11 cellular contexts compared by ENCODE assay signal in genomic region chr17:39627717-39628516, GRCh38.
DNase-seq lines count a peak whose midpoint lies in the region; ATAC-seq and TF ChIP-seq lines count a peak whose summit lies in the region.
"Had no signal": no experiment of that assay in that cellular context is flagged by ENCODE, and none has a peak within 500 bp of the region (broad histone marks: within the 10 kb centered on the region; RNA-seq: fewer than 3 reads in every experiment).

No MANE protein-coding gene starts in this region.

- no peaks in the 10 kb centered on the region for H3K36me3 ChIP-seq in HUES48 (ENCODE audit: control insufficient read depth, insufficient read depth, low read length)
- H3K36me3 ChIP-seq: BE2C, SJCRH30 had no signal

- no peaks in the 10 kb centered on the region for H3K9me3 ChIP-seq in HUES48 (ENCODE audit: control insufficient read depth, insufficient read depth, low read length)
- H3K9me3 ChIP-seq: BE2C, SJCRH30 had no signal

- peaks cover 11 to 12% of the 10 kb centered on the region in 2 donors for H3K4me1 Mint-ChIP-seq in effector memory CD8-positive, alpha-beta T cell (ENCODE audit: low read depth in 2 of 2)
- peaks cover 44% of the 10 kb centered on the region for H3K4me1 Mint-ChIP-seq in nephron progenitor cell
- peaks cover 20% of the 10 kb centered on the region for H3K4me1 Mint-ChIP-seq in stimulated activated memory B cell treated with anti-CD40 and anti-IgM and Interleukin-4, amounts not matched to agents 10 μg/mL and 1 μg/mL and 100 μg/mL, for 72 hours

- TF ChIP-seq CTCF in 22Rv1 (IDR thresholded peaks at IDR 0.05) (no peak), nephron progenitor cell (IDR thresholded peaks at IDR 0.05) (no peak)

- H3K27me3 Mint-ChIP-seq in effector memory CD8-positive, alpha-beta T cell: peaks cover 38 to 79% of the 10 kb centered on the region in 2 donors
- H3K27me3 Mint-ChIP-seq in nephron progenitor cell (ENCODE audit: low read depth, poor library complexity): peaks cover 89% of the 10 kb centered on the region
- H3K27me3 Mint-ChIP-seq in stimulated activated memory B cell treated with anti-CD40 and anti-IgM and Interleukin-4, amounts not matched to agents 10 μg/mL and 1 μg/mL and 100 μg/mL, for 72 hours: peaks cover 67% of the 10 kb centered on the region

- ATAC-seq in effector memory CD8-positive, alpha-beta T cell (replicated peaks): no peak
- no peak for ATAC-seq in stimulated activated memory B cell treated with anti-CD40 and anti-IgM and Interleukin-4, amounts not matched to agents 10 μg/mL and 1 μg/mL and 100 μg/mL, for 72 hours
- ATAC-seq: natural killer cell had no signal

- no peaks in the 10 kb centered on the region for H3K9me3 Mint-ChIP-seq in effector memory CD8-positive, alpha-beta T cell
- no peaks in the 10 kb centered on the region for H3K9me3 Mint-ChIP-seq in nephron progenitor cell
- no peaks in the 10 kb centered on the region for H3K9me3 Mint-ChIP-seq in stimulated activated memory B cell treated with anti-CD40 and anti-IgM and Interleukin-4, amounts not matched to agents 10 μg/mL and 1 μg/mL and 100 μg/mL, for 72 hours
- H3K9me3 Mint-ChIP-seq: natural killer cell had no signal

- peaks cover 3% of the 10 kb centered on the region for H3K36me3 Mint-ChIP-seq in effector memory CD8-positive, alpha-beta T cell (ENCODE audit: insufficient read depth)
- H3K36me3 Mint-ChIP-seq in nephron progenitor cell (ENCODE audit: low read depth): no peaks in the 10 kb centered on the region
- no peaks in the 10 kb centered on the region for H3K36me3 Mint-ChIP-seq in stimulated activated memory B cell treated with anti-CD40 and anti-IgM and Interleukin-4, amounts not matched to agents 10 μg/mL and 1 μg/mL and 100 μg/mL, for 72 hours
- H3K36me3 Mint-ChIP-seq: natural killer cell had no signal

- peaks cover 61% of the 10 kb centered on the region for H3K27me3 ChIP-seq in HUES48 (ENCODE audit: control insufficient read depth, insufficient read depth, low read length)

- peak overlapping the region; percentile 80; the same call in 1 of the 2 replicates for H3K27ac ChIP-seq in 22Rv1
- no peak overlapping the region for H3K27ac ChIP-seq in HUES48 (ENCODE audit: low read depth, low read length)
- H3K27ac ChIP-seq: SJCRH30 had no signal

- H3K4me3 Mint-ChIP-seq in effector memory CD8-positive, alpha-beta T cell: peak overlapping the region; percentile 13 to 56
- H3K4me3 Mint-ChIP-seq in nephron progenitor cell: peak overlapping the region; percentile 51
- H3K4me3 Mint-ChIP-seq in stimulated activated memory B cell treated with anti-CD40 and anti-IgM and Interleukin-4, amounts not matched to agents 10 μg/mL and 1 μg/mL and 100 μg/mL, for 72 hours: no peak overlapping the region
- H3K4me3 Mint-ChIP-seq: natural killer cell had no signal

- peak overlapping the region; percentile 71 for H3K4me3 ChIP-seq in HUES48 (ENCODE audit: low read depth, low read length)
- H3K4me3 ChIP-seq: SJCRH30 had no signal

- DNase-seq in effector memory CD8-positive, alpha-beta T cell: no peak
- no peak for DNase-seq in nephron progenitor cell
- DNase-seq in activated CD4-positive, CD25-positive, alpha-beta regulatory T cell (lab: John Stamatoyannopoulos, UW): no peak
- no peak for DNase-seq in nucleus accumbens (lab: John Stamatoyannopoulos, UW)
- no peak for DNase-seq in inferior parietal cortex (ENCODE audit: extremely low spot score)
- DNase-seq: BE2C, natural killer cell, SJCRH30 had no signal

- H3K27ac Mint-ChIP-seq in effector memory CD8-positive, alpha-beta T cell: no peak overlapping the region
- no peak overlapping the region for H3K27ac Mint-ChIP-seq in nephron progenitor cell
- H3K27ac Mint-ChIP-seq in stimulated activated memory B cell treated with anti-CD40 and anti-IgM and Interleukin-4, amounts not matched to agents 10 μg/mL and 1 μg/mL and 100 μg/mL, for 72 hours: no peak overlapping the region
- H3K27ac Mint-ChIP-seq: natural killer cell had no signal

- no peak overlapping the region for H3K9ac ChIP-seq in HUES48 (ENCODE audit: low read depth, low read length)

- H3K4me1 ChIP-seq in HUES48 (ENCODE audit: control insufficient read depth, insufficient read depth, low read length): peaks cover 57% of the 10 kb centered on the region
- H3K4me1 ChIP-seq: BE2C, SJCRH30 had no signal
